Comparison of ENCODE assay signal across 1 cellular context in the genomic region with DNA sequence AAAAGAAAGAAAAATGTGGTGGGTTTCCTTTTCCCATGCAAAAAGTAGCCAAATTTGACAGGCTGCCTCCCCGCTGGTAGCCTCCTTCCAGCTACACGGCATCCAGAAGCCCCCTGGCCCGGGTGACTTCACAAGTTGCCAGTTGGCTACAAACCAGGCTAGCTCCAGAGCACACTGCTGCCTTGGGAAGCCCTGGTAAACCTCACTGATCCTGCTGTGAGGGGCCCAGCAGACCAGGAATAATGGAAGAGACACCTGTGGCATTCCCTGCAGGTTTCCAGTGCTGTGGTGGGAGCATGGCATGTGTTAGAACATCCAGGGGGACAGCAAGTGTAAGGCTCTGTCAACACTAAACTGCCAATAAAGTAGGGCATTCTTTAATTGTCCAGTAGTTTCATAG.
TF ChIP-seq lines count a peak whose summit lies in the region.

No MANE protein-coding gene starts in this region.

TF ChIP-seq in GM12878, 131 proteins besides CTCF, POLR2A, EP300 and RAD21:
- TF ChIP-seq, protein P1, sequence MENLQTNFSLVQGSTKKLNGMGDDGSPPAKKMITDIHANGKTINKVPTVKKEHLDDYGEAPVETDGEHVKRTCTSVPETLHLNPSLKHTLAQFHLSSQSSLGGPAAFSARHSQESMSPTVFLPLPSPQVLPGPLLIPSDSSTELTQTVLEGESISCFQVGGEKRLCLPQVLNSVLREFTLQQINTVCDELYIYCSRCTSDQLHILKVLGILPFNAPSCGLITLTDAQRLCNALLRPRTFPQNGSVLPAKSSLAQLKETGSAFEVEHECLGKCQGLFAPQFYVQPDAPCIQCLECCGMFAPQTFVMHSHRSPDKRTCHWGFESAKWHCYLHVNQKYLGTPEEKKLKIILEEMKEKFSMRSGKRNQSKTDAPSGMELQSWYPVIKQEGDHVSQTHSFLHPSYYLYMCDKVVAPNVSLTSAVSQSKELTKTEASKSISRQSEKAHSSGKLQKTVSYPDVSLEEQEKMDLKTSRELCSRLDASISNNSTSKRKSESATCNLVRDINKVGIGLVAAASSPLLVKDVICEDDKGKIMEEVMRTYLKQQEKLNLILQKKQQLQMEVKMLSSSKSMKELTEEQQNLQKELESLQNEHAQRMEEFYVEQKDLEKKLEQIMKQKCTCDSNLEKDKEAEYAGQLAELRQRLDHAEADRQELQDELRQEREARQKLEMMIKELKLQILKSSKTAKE (IDR thresholded peaks at IDR 0.05; ENCODE audit: low read depth, poor library complexity, severe bottlenecking), result no peak
- TF ChIP-seq CHD2 (IDR thresholded peaks at IDR 0.05; ENCODE audit: borderline replicate concordance, low read depth, low read length) (no peak), TCF3 (IDR thresholded peaks at IDR 0.05; ENCODE audit: borderline replicate concordance, insufficient read depth, low read depth, low read length) (no peak)
- TF ChIP-seq, protein P2, sequence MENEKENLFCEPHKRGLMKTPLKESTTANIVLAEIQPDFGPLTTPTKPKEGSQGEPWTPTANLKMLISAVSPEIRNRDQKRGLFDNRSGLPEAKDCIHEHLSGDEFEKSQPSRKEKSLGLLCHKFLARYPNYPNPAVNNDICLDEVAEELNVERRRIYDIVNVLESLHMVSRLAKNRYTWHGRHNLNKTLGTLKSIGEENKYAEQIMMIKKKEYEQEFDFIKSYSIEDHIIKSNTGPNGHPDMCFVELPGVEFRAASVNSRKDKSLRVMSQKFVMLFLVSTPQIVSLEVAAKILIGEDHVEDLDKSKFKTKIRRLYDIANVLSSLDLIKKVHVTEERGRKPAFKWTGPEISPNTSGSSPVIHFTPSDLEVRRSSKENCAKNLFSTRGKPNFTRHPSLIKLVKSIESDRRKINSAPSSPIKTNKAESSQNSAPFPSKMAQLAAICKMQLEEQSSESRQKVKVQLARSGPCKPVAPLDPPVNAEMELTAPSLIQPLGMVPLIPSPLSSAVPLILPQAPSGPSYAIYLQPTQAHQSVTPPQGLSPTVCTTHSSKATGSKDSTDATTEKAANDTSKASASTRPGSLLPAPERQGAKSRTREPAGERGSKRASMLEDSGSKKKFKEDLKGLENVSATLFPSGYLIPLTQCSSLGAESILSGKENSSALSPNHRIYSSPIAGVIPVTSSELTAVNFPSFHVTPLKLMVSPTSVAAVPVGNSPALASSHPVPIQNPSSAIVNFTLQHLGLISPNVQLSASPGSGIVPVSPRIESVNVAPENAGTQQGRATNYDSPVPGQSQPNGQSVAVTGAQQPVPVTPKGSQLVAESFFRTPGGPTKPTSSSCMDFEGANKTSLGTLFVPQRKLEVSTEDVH (IDR thresholded peaks at IDR 0.05; ENCODE audit: low read depth, partially characterized antibody), result peak; percentile 15
